16 cellular contexts compared by ENCODE assay signal in genomic region chr13:26045123-26045522, GRCh38. TPM values are rescaled to one million over a fixed set of nuclear protein-coding genes. Genes with fewer than 3 reads are reported as not detected.
DNase-seq lines count a peak whose midpoint lies in the region; ATAC-seq and TF ChIP-seq lines count a peak whose summit lies in the region.
"Had no signal": no experiment of that assay in that cellular context is flagged by ENCODE, and none has a peak within 500 bp of the region (broad histone marks: within the 10 kb centered on the region; RNA-seq: fewer than 3 reads in every experiment).

No MANE protein-coding gene starts in this region.

- intact Hi-C loops in activated CD8-positive, alpha-beta T cell treated with anti-CD3 and anti-CD28 coated beads for 36 hours (cut with micrococcal nuclease) = no loop called here
- intact Hi-C loops in naive thymus-derived CD4-positive, alpha-beta T cell (cut with micrococcal nuclease) = no loop called here

- H3K27me3 Mint-ChIP-seq in activated CD8-positive, alpha-beta T cell treated with anti-CD3 and anti-CD28 coated beads, Interleukin-2, amount 10 ng/mL, durations not matched to agents 7 days and 5 days (ENCODE audit: low read depth) = peaks cover 21% of the 10 kb centered on the region
- H3K27me3 Mint-ChIP-seq in activated CD8-positive, alpha-beta T cell treated with anti-CD3 and anti-CD28 coated beads for 36 hours = peaks cover 13% of the 10 kb centered on the region
- peaks cover 0 to 33% (median 17%) of the 10 kb centered on the region in 5 donors for H3K27me3 Mint-ChIP-seq in naive thymus-derived CD4-positive, alpha-beta T cell

- no peaks in the 10 kb centered on the region for H3K36me3 Mint-ChIP-seq in activated CD8-positive, alpha-beta T cell treated with anti-CD3 and anti-CD28 coated beads, Interleukin-2, amount 10 ng/mL, durations not matched to agents 7 days and 5 days (ENCODE audit: low read depth)
- no peaks in the 10 kb centered on the region for H3K36me3 Mint-ChIP-seq in activated CD8-positive, alpha-beta T cell treated with anti-CD3 and anti-CD28 coated beads for 36 hours (ENCODE audit: low read depth)
- peaks cover 0 to 3% (median 0%) of the 10 kb centered on the region in 5 donors for H3K36me3 Mint-ChIP-seq in naive thymus-derived CD4-positive, alpha-beta T cell
- H3K36me3 Mint-ChIP-seq: CD4-positive, CD25-positive, alpha-beta regulatory T cell; IgD-negative memory B cell had no signal

- H3K27ac Mint-ChIP-seq in activated CD8-positive, alpha-beta T cell treated with anti-CD3 and anti-CD28 coated beads, Interleukin-2, amount 10 ng/mL, durations not matched to agents 7 days and 5 days = peak overlapping the region; percentile 18
- no peak overlapping the region for H3K27ac Mint-ChIP-seq in activated CD8-positive, alpha-beta T cell treated with anti-CD3 and anti-CD28 coated beads for 36 hours
- peak overlapping the region in 7 of 9 donors; percentile 10 to 85 (median 39) for H3K27ac Mint-ChIP-seq in naive thymus-derived CD4-positive, alpha-beta T cell
- H3K27ac Mint-ChIP-seq: CD4-positive, CD25-positive, alpha-beta regulatory T cell; GM23338; HFFc6; IgD-negative memory B cell had no signal

- no peaks in the 10 kb centered on the region for H3K9me3 ChIP-seq in naive thymus-derived CD4-positive, alpha-beta T cell (ENCODE audit: control insufficient read depth in 2 of 3, low read length in 3 of 3)

- no peak overlapping the region for H3K4me3 ChIP-seq in Jurkat, Clone E6-1 (ENCODE audit: low read length)
- H3K4me3 ChIP-seq in naive thymus-derived CD4-positive, alpha-beta T cell (ENCODE audit: low read length) = no peak overlapping the region
- H3K4me3 ChIP-seq: BLaER1 treated with 17β-estradiol and CSF1 and Interleukin-3, amounts not matched to agents 10 nM and 100 nM; GM23338 had no signal

- CTCF ChIA-PET in activated CD8-positive, alpha-beta T cell treated with anti-CD3 and anti-CD28 coated beads, Interleukin-2, amount 10 ng/mL, durations not matched to agents 7 days and 5 days (lab: Charles Lee) = no interaction called here
- CTCF ChIA-PET in activated CD8-positive, alpha-beta T cell treated with anti-CD3 and anti-CD28 coated beads for 36 hours (lab: Charles Lee) = no interaction called here
- CTCF ChIA-PET in naive thymus-derived CD4-positive, alpha-beta T cell (lab: Charles Lee) = no interaction called here

- H3K36me3 ChIP-seq in naive thymus-derived CD4-positive, alpha-beta T cell (ENCODE audit: control insufficient read depth in 2 of 3, insufficient read depth in 3 of 3, low read length in 3 of 3) = no peaks in the 10 kb centered on the region

- POLR2A ChIA-PET in activated CD8-positive, alpha-beta T cell treated with anti-CD3 and anti-CD28 coated beads, Interleukin-2, amount 10 ng/mL, durations not matched to agents 7 days and 5 days (lab: Charles Lee) = no interaction called here
- POLR2A ChIA-PET in activated CD8-positive, alpha-beta T cell treated with anti-CD3 and anti-CD28 coated beads for 36 hours (lab: Charles Lee) = no interaction called here
- POLR2A ChIA-PET in naive thymus-derived CD4-positive, alpha-beta T cell (lab: Charles Lee) = no interaction called here

- H3K4me1 ChIP-seq in naive thymus-derived CD4-positive, alpha-beta T cell (ENCODE audit: control insufficient read depth in 2 of 2, insufficient read depth in 2 of 2, low read length in 2 of 2) = peaks cover 0 to 7% of the 10 kb centered on the region in 2 donors

- no peak for DNase-seq in activated CD8-positive, alpha-beta T cell treated with anti-CD3 and anti-CD28 coated beads, Interleukin-2, amount 10 ng/mL, durations not matched to agents 7 days and 5 days
- DNase-seq in activated CD8-positive, alpha-beta T cell treated with anti-CD3 and anti-CD28 coated beads for 36 hours = no peak
- peak; percentile 77 for DNase-seq in Jurkat, Clone E6-1 (ENCODE audit: low read depth, low spot score)
- peak in 4 of 9 donors; percentile 11 to 40 (median 24) for DNase-seq in naive thymus-derived CD4-positive, alpha-beta T cell
- DNase-seq in NCI-H146 treated with DMSO at 0.1 percent for 48 hours (lab: John Stamatoyannopoulos, UW; ENCODE audit: unreplicated experiment) (no peak), NCI-H1092 treated with DMSO at 0.1 percent for 48 hours (lab: John Stamatoyannopoulos, UW) (no peak)
- DNase-seq: 8988T; CD4-positive, CD25-positive, alpha-beta regulatory T cell; DMS79; EL; H9; HFFc6 had no signal

- H3K4me1 Mint-ChIP-seq in activated CD8-positive, alpha-beta T cell treated with anti-CD3 and anti-CD28 coated beads, Interleukin-2, amount 10 ng/mL, durations not matched to agents 7 days and 5 days (ENCODE audit: low read depth) = peaks cover 25% of the 10 kb centered on the region
- H3K4me1 Mint-ChIP-seq in activated CD8-positive, alpha-beta T cell treated with anti-CD3 and anti-CD28 coated beads for 36 hours (ENCODE audit: low read depth) = peaks cover 20% of the 10 kb centered on the region
- peaks cover 8 to 46% (median 22%) of the 10 kb centered on the region in 7 donors for H3K4me1 Mint-ChIP-seq in naive thymus-derived CD4-positive, alpha-beta T cell
- H3K4me1 Mint-ChIP-seq: IgD-negative memory B cell had no signal

- H3K4me3 Mint-ChIP-seq in activated CD8-positive, alpha-beta T cell treated with anti-CD3 and anti-CD28 coated beads, Interleukin-2, amount 10 ng/mL, durations not matched to agents 7 days and 5 days = no peak overlapping the region
- H3K4me3 Mint-ChIP-seq in activated CD8-positive, alpha-beta T cell treated with anti-CD3 and anti-CD28 coated beads for 36 hours = no peak overlapping the region
- peak overlapping the region in 5 of 10 donors; percentile 0 to 61 (median 38) for H3K4me3 Mint-ChIP-seq in naive thymus-derived CD4-positive, alpha-beta T cell
- H3K4me3 Mint-ChIP-seq: CD4-positive, CD25-positive, alpha-beta regulatory T cell; GM23338; H9; HFFc6; IgD-negative memory B cell had no signal

- no peaks in the 10 kb centered on the region for H3K9me3 Mint-ChIP-seq in activated CD8-positive, alpha-beta T cell treated with anti-CD3 and anti-CD28 coated beads, Interleukin-2, amount 10 ng/mL, durations not matched to agents 7 days and 5 days (ENCODE audit: insufficient read depth)
- no peaks in the 10 kb centered on the region for H3K9me3 Mint-ChIP-seq in activated CD8-positive, alpha-beta T cell treated with anti-CD3 and anti-CD28 coated beads for 36 hours
- H3K9me3 Mint-ChIP-seq in naive thymus-derived CD4-positive, alpha-beta T cell = peaks cover 0 to 3% (median 0%) of the 10 kb centered on the region in 11 donors
- H3K9me3 Mint-ChIP-seq: GM23338, H9, HFFc6 had no signal

- peak overlapping the region; percentile 15 for H3K27ac ChIP-seq in naive thymus-derived CD4-positive, alpha-beta T cell (ENCODE audit: low read depth, low read length)
- H3K27ac ChIP-seq: BLaER1 treated with 17β-estradiol and CSF1 and Interleukin-3, amounts not matched to agents 10 nM and 100 nM had no signal

- no peak for TF ChIP-seq CTCF in activated CD8-positive, alpha-beta T cell treated with anti-CD3 and anti-CD28 coated beads for 36 hours (IDR thresholded peaks at IDR 0.05)

- peaks cover 0 to 6% of the 10 kb centered on the region in 2 donors for H3K27me3 ChIP-seq in naive thymus-derived CD4-positive, alpha-beta T cell (ENCODE audit: control insufficient read depth in 2 of 2, insufficient read depth in 2 of 2, low read length in 2 of 2)

- peak; percentile 63 for ATAC-seq in activated CD8-positive, alpha-beta T cell treated with anti-CD3 and anti-CD28 coated beads, Interleukin-2, amount 10 ng/mL, durations not matched to agents 7 days and 5 days
- ATAC-seq in activated CD8-positive, alpha-beta T cell treated with anti-CD3 and anti-CD28 coated beads for 36 hours = no peak
- peak; percentile 54 for ATAC-seq in naive thymus-derived CD4-positive, alpha-beta T cell
- ATAC-seq in GM19324 (IDR thresholded peaks at IDR 0.05; ENCODE audit: low FRiP score, unreplicated experiment) = no peak
- ATAC-seq: GM23338 had no signal

RNA-seq across cellular contexts. Expression of gene SHISA2, which starts 6.7 kb away (rescaled TPM):
- under 1 TPM; 0.45 to 0.50 TPM for total RNA-seq in activated CD8-positive, alpha-beta T cell treated with anti-CD3 and anti-CD28 coated beads, Interleukin-2, amount 10 ng/mL, durations not matched to agents 7 days and 5 days
- under 1 TPM in 1 of 2 experiments, not detected in 1; 0.13 TPM for total RNA-seq in activated CD8-positive, alpha-beta T cell treated with anti-CD3 and anti-CD28 coated beads for 36 hours
- polyA plus RNA-seq in Jurkat, Clone E6-1 (2012; ENCODE audit: insufficient read depth, insufficient read length) = 4.6 TPM
- total RNA-seq in naive thymus-derived CD4-positive, alpha-beta T cell = 1 to 10 TPM in 4 of 5 experiments, under 1 TPM in 1; 0.98 to 3.6 (median 1.6) TPM
- under 1 TPM; 0.25 to 0.95 TPM for polyA plus RNA-seq in naive thymus-derived CD4-positive, alpha-beta T cell
- total RNA-seq: HFFc6 had no signal
- polyA plus RNA-seq: IgD-negative memory B cell had no signal

Comparison
In these comparisons a context has a peak if more than half of its experiments do, and no peak if none do; other contexts are left out.
1. ATAC-seq: peak in activated CD8-positive, alpha-beta T cell treated with anti-CD3 and anti-CD28 coated beads, Interleukin-2, amount 10 ng/mL, durations not matched to agents 7 days and 5 days (single experiment) and naive thymus-derived CD4-positive, alpha-beta T cell (single experiment); none in activated CD8-positive, alpha-beta T cell treated with anti-CD3 and anti-CD28 coated beads for 36 hours (single experiment) and GM19324 (single experiment).